Comparison of ENCODE assay signal across 8 cellular contexts in genomic region chr7:127708788-127709187, GRCh38. TPM values are rescaled to one million over a fixed set of nuclear protein-coding genes. Genes with fewer than 3 reads are reported as not detected.
A peak's percentile ranks its signal among the peaks of the same experiment; 100 is the strongest.
DNase-seq lines count a peak whose midpoint lies in the region; TF ChIP-seq lines count a peak whose summit lies in the region.

No MANE protein-coding gene starts in this region.

- DNase-seq in COLO829 (ENCODE audit: low spot score) (peak; percentile 82), GOT3 (lab: John Stamatoyannopoulos, UW) (peak; percentile 10), NCI-H2081 (lab: John Stamatoyannopoulos, UW) (peak; percentile 76 to 79), UCSD-AML1 (lab: John Stamatoyannopoulos, UW; ENCODE audit: unreplicated experiment) (peak; percentile 13), iPS-NIHi7 (ENCODE audit: extremely low spot score) (peak; percentile 71), 8988T (no peak)
- DNase-seq in stimulated activated CD4-positive, alpha-beta T cell treated with anti-CD3 and anti-CD28 coated beads, Interleukin-15, amount 100 ng/mL, for 24 hours, result peak; percentile 77

- H3K9me3 Mint-ChIP-seq in brain, result peaks cover 18 to 26% (median 23%) of the 10 kb centered on the region in 5 experiments

- peak; percentile 89 to 90 for TF ChIP-seq CTCF in brain (conservative IDR thresholded peaks at IDR 0.05)

- peak overlapping the region in 2 of 5 experiments; percentile 35 to 42 for H3K27ac Mint-ChIP-seq in brain

- H3K4me1 Mint-ChIP-seq in brain, result peaks cover 13% of the 10 kb centered on the region

- no peaks in the 10 kb centered on the region for H3K27me3 Mint-ChIP-seq in brain

- H3K36me3 Mint-ChIP-seq in brain, result peaks cover 81% of the 10 kb centered on the region

- H3K4me3 Mint-ChIP-seq in brain, result no peak overlapping the region

RNA-seq across cellular contexts. Expression of gene SND1, which starts 56.8 kb away (rescaled TPM):
- polyA plus RNA-seq in brain (ENCODE audit: insufficient read depth, low read depth, low replicate concordance), result 139 TPM
